ENCODE assay signal across 2 cellular contexts in genomic region chr5:140205952-140206351, GRCh38.
TF ChIP-seq lines count a peak whose summit lies in the region.

No MANE protein-coding gene starts in this region.

TF ChIP-seq in SK-N-SH, 30 proteins besides CTCF, POLR2A, EP300 and RAD21 (continued from another document):
- TF ChIP-seq, protein P1, sequence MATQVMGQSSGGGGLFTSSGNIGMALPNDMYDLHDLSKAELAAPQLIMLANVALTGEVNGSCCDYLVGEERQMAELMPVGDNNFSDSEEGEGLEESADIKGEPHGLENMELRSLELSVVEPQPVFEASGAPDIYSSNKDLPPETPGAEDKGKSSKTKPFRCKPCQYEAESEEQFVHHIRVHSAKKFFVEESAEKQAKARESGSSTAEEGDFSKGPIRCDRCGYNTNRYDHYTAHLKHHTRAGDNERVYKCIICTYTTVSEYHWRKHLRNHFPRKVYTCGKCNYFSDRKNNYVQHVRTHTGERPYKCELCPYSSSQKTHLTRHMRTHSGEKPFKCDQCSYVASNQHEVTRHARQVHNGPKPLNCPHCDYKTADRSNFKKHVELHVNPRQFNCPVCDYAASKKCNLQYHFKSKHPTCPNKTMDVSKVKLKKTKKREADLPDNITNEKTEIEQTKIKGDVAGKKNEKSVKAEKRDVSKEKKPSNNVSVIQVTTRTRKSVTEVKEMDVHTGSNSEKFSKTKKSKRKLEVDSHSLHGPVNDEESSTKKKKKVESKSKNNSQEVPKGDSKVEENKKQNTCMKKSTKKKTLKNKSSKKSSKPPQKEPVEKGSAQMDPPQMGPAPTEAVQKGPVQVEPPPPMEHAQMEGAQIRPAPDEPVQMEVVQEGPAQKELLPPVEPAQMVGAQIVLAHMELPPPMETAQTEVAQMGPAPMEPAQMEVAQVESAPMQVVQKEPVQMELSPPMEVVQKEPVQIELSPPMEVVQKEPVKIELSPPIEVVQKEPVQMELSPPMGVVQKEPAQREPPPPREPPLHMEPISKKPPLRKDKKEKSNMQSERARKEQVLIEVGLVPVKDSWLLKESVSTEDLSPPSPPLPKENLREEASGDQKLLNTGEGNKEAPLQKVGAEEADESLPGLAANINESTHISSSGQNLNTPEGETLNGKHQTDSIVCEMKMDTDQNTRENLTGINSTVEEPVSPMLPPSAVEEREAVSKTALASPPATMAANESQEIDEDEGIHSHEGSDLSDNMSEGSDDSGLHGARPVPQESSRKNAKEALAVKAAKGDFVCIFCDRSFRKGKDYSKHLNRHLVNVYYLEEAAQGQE (IDR thresholded peaks at IDR 0.05; ENCODE audit: low read depth, low read length) = no peak
- TF ChIP-seq CHD2 (IDR thresholded peaks at IDR 0.05; ENCODE audit: low read length, partially characterized antibody) = no peak
- TF ChIP-seq POLR2AphosphoS5 (IDR thresholded peaks at IDR 0.05; ENCODE audit: low read depth, low read length) = no peak
- TF ChIP-seq EZH2phosphoT487 (IDR thresholded peaks at IDR 0.05; ENCODE audit: borderline replicate concordance, low read depth) = no peak
- no peak for TF ChIP-seq MAX (IDR thresholded peaks at IDR 0.05; ENCODE audit: low read depth)
- no peak for TF ChIP-seq MXI1 (IDR thresholded peaks at IDR 0.05; ENCODE audit: low read depth, low read length)
- TF ChIP-seq NFIC (IDR thresholded peaks at IDR 0.05; ENCODE audit: borderline replicate concordance) = no peak
- no peak for TF ChIP-seq GABPA (IDR thresholded peaks at IDR 0.05; ENCODE audit: low read depth)

TF ChIP-seq in SK-N-SH treated with all-trans-retinoic acid at 6 μM for 48 hours, 23 proteins besides CTCF, POLR2A, EP300 and RAD21 (continued from another document):
- TF ChIP-seq TSHZ2 (CRISPR knock-in tag; IDR thresholded peaks at IDR 0.05) = no peak
- TF ChIP-seq ARNTL (CRISPR knock-in tag; IDR thresholded peaks at IDR 0.05; ENCODE audit: borderline replicate concordance, low read depth) = no peak
- no peak for TF ChIP-seq POU6F1 (CRISPR knock-in tag; IDR thresholded peaks at IDR 0.05; ENCODE audit: borderline replicate concordance, low read depth)
- TF ChIP-seq ISL1 (CRISPR knock-in tag; IDR thresholded peaks at IDR 0.05) = no peak
- TF ChIP-seq CSRNP3 (CRISPR knock-in tag; IDR thresholded peaks at IDR 0.05) = no peak
